In genomic region chr20:47912165-47912564, GRCh38 we compare ENCODE assay signal across 6 cellular contexts.
DNase-seq lines count a peak whose midpoint lies in the region; ATAC-seq, FAIRE-seq and TF ChIP-seq lines count a peak whose summit lies in the region.
"Not testable (repeated sequence)": the region's sequence is repeated elsewhere in the genome, so short reads cannot be mapped to it uniquely, and the experiment has no call there.

No MANE protein-coding gene starts in this region.

- H3K79me2 ChIP-seq in PC-3 (ENCODE audit: low read length); HepG2 (ENCODE audit: insufficient read depth, low read length): not testable (repeated sequence)

- not testable (repeated sequence) for H3K36me3 Mint-ChIP-seq in endodermal cell (ENCODE audit: low read depth); progenitor cell of endocrine pancreas (ENCODE audit: insufficient read depth)

- WGBS in endodermal cell (ENCODE audit: insufficient coverage in 1 of 2, insufficient read length in 1 of 2), 2 experiments: 81% methylated on average over 8 of the region's 8 CpGs; no CpG with 5 or more reads in 1 of the 2 experiments
- 64% methylated on average over 8 of the region's 8 CpGs for WGBS in HepG2 (ENCODE audit: low lambda C conversion rate)

- intact Hi-C loops in PC-3 (cut with micrococcal nuclease): loop anchor here (5.0 kb wide), 1 partner anchor 65 kb away; no protein-coding TSS in a partner anchor
- intact Hi-C loops in HepG2 (cut with micrococcal nuclease; ENCODE audit: unreplicated experiment): not testable (repeated sequence)

- not testable (repeated sequence) for H3K4me3 ChIP-seq in HEK293 (ENCODE audit: low read depth, low read length); PC-3 (ENCODE audit: low read length); endodermal cell (ENCODE audit: low read length)
- peak overlapping the region in 1 of 3 experiments; percentile 23; a peak in 1 of 6 replicates for H3K4me3 ChIP-seq in HepG2 (replicated peaks in 1 of 3; ENCODE audit: insufficient read depth in 1 of 3, low read depth in 2 of 3, low read length in 3 of 3)

- not testable (repeated sequence) for BruUV-seq in PC-3 (replicated peaks; lab: Mats Ljungman, UMichigan); HepG2 (replicated peaks; lab: Mats Ljungman, UMichigan)

- in situ Hi-C loops in HepG2 (cut with HindIII; ENCODE audit: extremely low pct_ligation_motif_present, low pct_unique_long_range_greater_than_20kb): not testable (repeated sequence)

- not testable (repeated sequence) for ATAC-seq in PC-3, HepG2

- not testable (repeated sequence) for H3K27ac ChIP-seq in HEK293 (ENCODE audit: extremely low read depth, low read depth, low read length); endodermal cell (ENCODE audit: low read depth, low read length)
- peak overlapping the region; percentile 97 for H3K27ac ChIP-seq in PC-3 (ENCODE audit: low read length)
- H3K27ac ChIP-seq in HepG2 (ENCODE audit: extremely low read length, insufficient read depth, low read length): peak overlapping the region; percentile 53

- not testable (repeated sequence) for TF ChIP-seq RAD21 in HepG2 (CRISPR knock-in tag; IDR thresholded peaks at IDR 0.05)

- H4K20me1 ChIP-seq in PC-3 (ENCODE audit: low read length); HepG2 (ENCODE audit: insufficient read depth, low read length): not testable (repeated sequence)

- CTCF ChIA-PET in HEK293 (lab: Yijun Ruan, JAX); PC-3 (lab: Charles Lee); HepG2 (lab: Yijun Ruan, JAX; ENCODE audit: low intra/inter-chr PET ratio, low total read pairs): not testable (repeated sequence)

- H3K9me2 ChIP-seq in PC-3 (replicated peaks; ENCODE audit: low read length): not testable (repeated sequence)

- TF ChIP-seq EP300 in HepG2 (IDR thresholded peaks at IDR 0.05; ENCODE audit: low read depth in 2 of 2, low read length in 2 of 2); HepG2 (CRISPR knock-in tag; IDR thresholded peaks at IDR 0.05; ENCODE audit: borderline replicate concordance): not testable (repeated sequence)

- H3F3A ChIP-seq in PC-3 (ENCODE audit: low read length, unreplicated experiment): not testable (repeated sequence)

- not testable (repeated sequence) for H3K9me3 ChIP-seq in HEK293 (ENCODE audit: control insufficient read depth, insufficient read depth, low read depth, low read length); PC-3 (ENCODE audit: low read length)
- H3K9me3 ChIP-seq in endodermal cell (ENCODE audit: control insufficient read depth, low read length) (peaks cover 18% of the 10 kb centered on the region), HepG2 (ENCODE audit: low read length) (peaks cover 16% of the 10 kb centered on the region)

- H3K27ac Mint-ChIP-seq in endodermal cell (peak overlapping the region; percentile 33), progenitor cell of endocrine pancreas (peak overlapping the region; percentile 93)

- POLR2A ChIA-PET in HEK293 (lab: Yijun Ruan, JAX); HepG2 (lab: Yijun Ruan, JAX): not testable (repeated sequence)
- POLR2A ChIA-PET in PC-3 (lab: Charles Lee; ENCODE audit: unreplicated experiment): interaction anchor here (0.6 kb wide), 1 partner anchor 17 kb away, joined by 3 read pairs; no protein-coding TSS in a partner anchor

- peaks cover 18% of the 10 kb centered on the region for H3K4me1 Mint-ChIP-seq in endodermal cell
- H3K4me1 Mint-ChIP-seq in progenitor cell of endocrine pancreas (ENCODE audit: low read depth): peaks cover 30% of the 10 kb centered on the region

- H3K4me2 ChIP-seq in PC-3 (ENCODE audit: low read length) (peak overlapping the region; percentile 53; the same call in 1 of the 2 replicates), HepG2 (ENCODE audit: low read depth, low read length) (peak overlapping the region; percentile 59)

- not testable (repeated sequence) for TF ChIP-seq CTCF in HEK293 (tag by site-specific recombination; IDR thresholded peaks at IDR 0.05); PC-3 (conservative IDR thresholded peaks at IDR 0.05; ENCODE audit: low read depth, low read length); endodermal cell (conservative IDR thresholded peaks at IDR 0.05); HepG2 (CRISPR knock-in tag; IDR thresholded peaks at IDR 0.05); progenitor cell of endocrine pancreas (IDR thresholded peaks at IDR 0.05; ENCODE audit: unreplicated experiment)

- not testable (repeated sequence) for H3K4me3 Mint-ChIP-seq in endodermal cell; progenitor cell of endocrine pancreas (ENCODE audit: low read depth)

- not testable (repeated sequence) for DNase-seq in PC-3; endodermal cell; HepG2 (ENCODE audit: low spot score); progenitor cell of endocrine pancreas (ENCODE audit: low spot score, unreplicated experiment)
- peak; percentile 40 for DNase-seq in SW480 (ENCODE audit: low spot score)

- not testable (repeated sequence) for H3K4me1 ChIP-seq in HEK293 (ENCODE audit: control insufficient read depth, insufficient read depth, low read length); endodermal cell (ENCODE audit: control insufficient read depth, insufficient read depth, low read length)
- H3K4me1 ChIP-seq in PC-3 (ENCODE audit: insufficient read depth, low read length): peaks cover 47% of the 10 kb centered on the region
- peaks cover 63% of the 10 kb centered on the region for H3K4me1 ChIP-seq in HepG2 (ENCODE audit: insufficient read depth, low read length)

- H3K36me3 ChIP-seq in HEK293 (ENCODE audit: control insufficient read depth in 2 of 2, insufficient read depth in 1 of 2, low read length in 2 of 2); PC-3 (ENCODE audit: low read depth, low read length); endodermal cell (ENCODE audit: control insufficient read depth, insufficient read depth, low read length); HepG2 (replicated peaks in 1 of 2; ENCODE audit: control insufficient read depth in 1 of 2, insufficient read depth in 2 of 2, low read length in 2 of 2): not testable (repeated sequence)

- H3K9ac ChIP-seq in PC-3 (ENCODE audit: low read length) (peak overlapping the region; percentile 37; the same call in 1 of the 2 replicates), HepG2 (ENCODE audit: insufficient read depth, low read depth, low read length) (peak overlapping the region; percentile 46; the same call in 1 of the 2 replicates)
- not testable (repeated sequence) for H3K9ac ChIP-seq in endodermal cell (ENCODE audit: extremely low read depth, low read length, poor library complexity, severe bottlenecking)

- not testable (repeated sequence) for H2AFZ ChIP-seq in PC-3 (ENCODE audit: low read length); HepG2 (ENCODE audit: low read length)

- not testable (repeated sequence) for TF ChIP-seq POLR2A in HepG2 (IDR thresholded peaks at IDR 0.05; ENCODE audit: insufficient read depth in 1 of 2, low read depth in 2 of 2, low read length in 2 of 2)

- not testable (repeated sequence) for H3K27me3 ChIP-seq in PC-3 (ENCODE audit: low read length); endodermal cell (ENCODE audit: control insufficient read depth, insufficient read depth, low read length, poor library complexity, severe bottlenecking)
- peaks cover 0 to 20% of the 10 kb centered on the region in 2 experiments; a peak in 2 of 5 replicates for H3K27me3 ChIP-seq in HepG2 (ENCODE audit: control insufficient read depth in 1 of 2, insufficient read depth in 2 of 2, low read length in 2 of 2)

- peaks cover 15% of the 10 kb centered on the region for H3K9me3 Mint-ChIP-seq in endodermal cell
- H3K9me3 Mint-ChIP-seq in progenitor cell of endocrine pancreas (ENCODE audit: low read depth): peaks cover 11% of the 10 kb centered on the region

- not testable (repeated sequence) for FAIRE-seq in HepG2 (lab: Jason Lieb, UNC)

- not testable (repeated sequence) for H3K27me3 Mint-ChIP-seq in endodermal cell (ENCODE audit: insufficient read depth)
- H3K27me3 Mint-ChIP-seq in progenitor cell of endocrine pancreas: peaks cover 15% of the 10 kb centered on the region

TF ChIP-seq in HEK293, 187 proteins besides CTCF, POLR2A, EP300 and RAD21:
- TF ChIP-seq SCRT2 (tag by site-specific recombination; IDR thresholded peaks at IDR 0.05): peak; percentile 69; the same call in 1 of the 2 replicates

TF ChIP-seq in HepG2, 621 proteins besides CTCF, POLR2A, EP300 and RAD21 (continues in another document):
- TF ChIP-seq ZBTB49 (CRISPR knock-in tag; IDR thresholded peaks at IDR 0.05; ENCODE audit: borderline replicate concordance): 0 out of 2 replicates have a peak, but pooled peaks have one; percentile 22
